Comparison of ENCODE assay signal across 24 cellular contexts in the genomic region with DNA sequence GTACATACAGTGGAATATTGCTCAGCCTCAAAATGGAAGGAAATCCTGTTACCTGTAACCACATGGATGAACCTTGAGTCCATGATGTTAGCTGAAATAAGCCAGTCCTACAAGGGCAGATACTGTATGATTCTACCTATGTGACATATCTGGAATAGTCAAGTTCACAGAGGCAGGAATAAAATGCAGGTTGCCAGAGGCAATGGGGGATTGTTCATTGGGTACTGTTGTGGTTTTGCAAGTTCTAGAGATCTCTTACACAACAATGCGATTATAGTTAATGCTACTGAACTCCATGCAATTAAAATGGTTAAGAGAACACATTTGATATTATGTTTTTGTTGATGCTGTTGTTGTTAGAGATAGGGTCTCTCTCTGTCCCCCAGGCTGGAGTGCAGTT.
"Had no signal": no experiment of that assay in that cellular context is flagged by ENCODE, and none has a peak within 500 bp of the region (broad histone marks: within the 10 kb centered on the region; RNA-seq: fewer than 3 reads in every experiment).

No MANE protein-coding gene starts in this region.

- H3K4me1 Mint-ChIP-seq: activated CD4-positive, alpha-beta T cell treated with anti-CD3 and anti-CD28 coated beads, Interleukin-2, amount 10 ng/mL, durations not matched to agents 7 days and 5 days; activated naive CD8-positive, alpha-beta T cell treated with anti-CD3 and anti-CD28 coated beads, Interleukin-2, amount 50 U/mL, for 24 hours had no signal

- H3K27ac Mint-ChIP-seq: activated CD4-positive, alpha-beta memory T cell treated with anti-CD3 and anti-CD28 coated beads for 36 hours; activated CD4-positive, alpha-beta T cell treated with anti-CD3 and anti-CD28 coated beads, Interleukin-2, amount 10 ng/mL, durations not matched to agents 7 days and 5 days; activated naive CD4-positive, alpha-beta T cell treated with anti-CD3 and anti-CD28 coated beads, Interleukin-2, amount 50 U/mL, for 72 hours; activated naive CD8-positive, alpha-beta T cell treated with anti-CD3 and anti-CD28 coated beads, Interleukin-2, amount 50 U/mL, for 24 hours; brain had no signal

- H3K9me3 Mint-ChIP-seq: activated CD4-positive, alpha-beta memory T cell treated with anti-CD3 and anti-CD28 coated beads for 36 hours; activated CD4-positive, alpha-beta T cell treated with anti-CD3 and anti-CD28 coated beads, Interleukin-2, amount 10 ng/mL, durations not matched to agents 7 days and 5 days; activated naive CD4-positive, alpha-beta T cell treated with anti-CD3 and anti-CD28 coated beads, Interleukin-2, amount 50 U/mL, for 72 hours; activated naive CD8-positive, alpha-beta T cell treated with anti-CD3 and anti-CD28 coated beads, Interleukin-2, amount 50 U/mL, for 24 hours; activated T-cell treated with anti-CD3 and anti-CD28 coated beads, Interleukin-2, amount 50 U/mL, for 4 hours; brain had no signal

- H3K36me3 ChIP-seq: ascending aorta had no signal

- ATAC-seq: activated naive CD4-positive, alpha-beta T cell treated with anti-CD3 and anti-CD28 coated beads, Interleukin-2, amount 50 U/mL, for 72 hours; activated naive CD8-positive, alpha-beta T cell treated with anti-CD3 and anti-CD28 coated beads, Interleukin-2, amount 50 U/mL, for 24 hours; activated T-cell treated with anti-CD3 and anti-CD28 coated beads, Interleukin-2, amount 50 U/mL, for 4 hours; PC-3; Right ventricle myocardium inferior had no signal

- H3K27ac ChIP-seq: ascending aorta, SK-N-MC, VCaP had no signal

- H3K4me3 Mint-ChIP-seq: activated CD4-positive, alpha-beta memory T cell treated with anti-CD3 and anti-CD28 coated beads for 36 hours; activated CD4-positive, alpha-beta T cell treated with anti-CD3 and anti-CD28 coated beads, Interleukin-2, amount 10 ng/mL, durations not matched to agents 7 days and 5 days; activated naive CD8-positive, alpha-beta T cell treated with anti-CD3 and anti-CD28 coated beads, Interleukin-2, amount 50 U/mL, for 24 hours; activated T-cell treated with anti-CD3 and anti-CD28 coated beads, Interleukin-2, amount 50 U/mL, for 4 hours; brain had no signal

- H3K27me3 ChIP-seq: ascending aorta had no signal

- H3K4me3 ChIP-seq: ascending aorta, SK-N-MC had no signal

- DNase-seq: activated CD4-positive, alpha-beta memory T cell treated with anti-CD3 and anti-CD28 coated beads for 36 hours; activated CD4-positive, alpha-beta T cell treated with anti-CD3 and anti-CD28 coated beads, Interleukin-2, amount 10 ng/mL, durations not matched to agents 7 days and 5 days; activated CD4-positive, CD25-positive, alpha-beta regulatory T cell; activated CD8-positive, alpha-beta memory T cell treated with anti-CD3 and anti-CD28 coated beads for 24 hours; activated effector memory CD4-positive, alpha-beta T cell treated with anti-CD3 and anti-CD28 coated beads, Interleukin-2, amount 50 U/mL, for 16 hours; activated naive CD4-positive, alpha-beta T cell treated with Interleukin-2 at 50 U/mL for 16 hours; activated naive CD8-positive, alpha-beta T cell treated with anti-CD3 and anti-CD28 coated beads, Interleukin-2, amount 50 U/mL, for 24 hours; activated T-cell treated with anti-CD3 and anti-CD28 coated beads, Interleukin-2, amount 50 U/mL, for 4 hours; NCI-H1105 treated with DMSO at 0.1 percent for 48 hours; NCI-H1436 treated with DMSO at 0.1 percent for 48 hours; NCI-H187; NCI-H2081; NCI-H510A treated with DMSO at 0.1 percent for 48 hours; NCI-H69; NK-92 treated with Interleukin-12 subunit alpha and Interleukin-12 subunit beta, amount 100 ng/mL, for 24 hours; T-helper 1 cell had no signal

- FAIRE-seq: RCC 7860 had no signal

- H3K9me3 ChIP-seq: ascending aorta had no signal

- H3K36me3 Mint-ChIP-seq: activated CD4-positive, alpha-beta memory T cell treated with anti-CD3 and anti-CD28 coated beads for 36 hours; activated naive CD4-positive, alpha-beta T cell treated with anti-CD3 and anti-CD28 coated beads, Interleukin-2, amount 50 U/mL, for 72 hours; brain had no signal

- H3K4me1 ChIP-seq: ascending aorta had no signal
